9 cellular contexts compared by ENCODE assay signal in genomic region chr10:102134416-102134815, GRCh38. TPM values are rescaled to one million over a fixed set of nuclear protein-coding genes. Genes with fewer than 3 reads are reported as not detected.
DNase-seq lines count a peak whose midpoint lies in the region; ATAC-seq and TF ChIP-seq lines count a peak whose summit lies in the region.
"Had no signal": no experiment of that assay in that cellular context is flagged by ENCODE, and none has a peak within 500 bp of the region (broad histone marks: within the 10 kb centered on the region; RNA-seq: fewer than 3 reads in every experiment).

No MANE protein-coding gene starts in this region.

- DNase-seq in dorsolateral prefrontal cortex (no peak), natural killer cell (no peak), mesenteric fat pad (ENCODE audit: low spot score) (no peak), DMS153 (lab: John Stamatoyannopoulos, UW) (no peak), NOMO-1 (lab: John Stamatoyannopoulos, UW; ENCODE audit: unreplicated experiment in 2 of 2) (no peak)
- DNase-seq: small intestine had no signal

- peak overlapping the region; percentile 98 for H3K4me3 Mint-ChIP-seq in natural killer cell

- peaks cover 33 to 37% of the 10 kb centered on the region in 2 donors for H3K4me1 Mint-ChIP-seq in natural killer cell

- H3K27me3 ChIP-seq in BLaER1 (no peaks in the 10 kb centered on the region), Loucy (ENCODE audit: insufficient read depth, low read length, poor library complexity, severe bottlenecking) (no peaks in the 10 kb centered on the region), dorsolateral prefrontal cortex (no peaks in the 10 kb centered on the region)

- H3K9me3 ChIP-seq in BLaER1 (no peaks in the 10 kb centered on the region), Loucy (ENCODE audit: insufficient read depth, low read depth, low read length) (no peaks in the 10 kb centered on the region)

- no peak overlapping the region for H2AFZ ChIP-seq in Loucy (ENCODE audit: low read length)

- H3K27ac ChIP-seq in BLaER1 = peak overlapping the region; percentile 99
- H3K27ac ChIP-seq in dorsolateral prefrontal cortex = no peak overlapping the region

- no peaks in the 10 kb centered on the region for H3K9me2 ChIP-seq in Loucy (replicated peaks; ENCODE audit: low read depth, low read length)

- H3K4me3 ChIP-seq in BLaER1 (peak overlapping the region; percentile 97), Loucy (ENCODE audit: low read length, poor library complexity, severe bottlenecking) (peak overlapping the region; percentile 94), dorsolateral prefrontal cortex (peak overlapping the region in 48 of 59 donors; percentile 3 to 100 (median 92))

- H3K4me2 ChIP-seq in BLaER1 (peak overlapping the region; percentile 90), Loucy (ENCODE audit: low read depth, low read length, poor library complexity, severe bottlenecking) (peak overlapping the region; percentile 94)

- peaks cover 39% of the 10 kb centered on the region for H3K4me1 ChIP-seq in BLaER1
- peaks cover 31% of the 10 kb centered on the region for H3K4me1 ChIP-seq in Loucy (ENCODE audit: insufficient read depth, low read length, poor library complexity, severe bottlenecking)

- no peaks in the 10 kb centered on the region for H3K36me3 Mint-ChIP-seq in natural killer cell

- H3F3A ChIP-seq in Loucy (ENCODE audit: low read depth) = no peaks in the 10 kb centered on the region

- no peak for TF ChIP-seq CTCF in Loucy (conservative IDR thresholded peaks at IDR 0.05; ENCODE audit: low read length)
- no peak for TF ChIP-seq CTCF in dorsolateral prefrontal cortex (IDR thresholded peaks at IDR 0.05 in 54 of 56, conservative IDR thresholded peaks at IDR 0.05 in 2 of 56; ENCODE audit: low read depth in 1 of 56, partially characterized antibody in 56 of 56)
- TF ChIP-seq CTCF in natural killer cell (IDR thresholded peaks at IDR 0.05) = no peak

- H3K36me3 ChIP-seq in BLaER1 (peaks cover 36% of the 10 kb centered on the region), Loucy (ENCODE audit: insufficient read depth, low read length) (peaks cover 18% of the 10 kb centered on the region; the same call in 1 of the 2 replicates)

- H3K79me2 ChIP-seq in Loucy (ENCODE audit: insufficient read depth, low read length) = peaks cover 64% of the 10 kb centered on the region

- peak overlapping the region; percentile 74 to 97 for H3K27ac Mint-ChIP-seq in natural killer cell

- H3K27me3 Mint-ChIP-seq in natural killer cell (ENCODE audit: low read depth in 2 of 2) = no peaks in the 10 kb centered on the region

- H3K9ac ChIP-seq in BLaER1 = peak overlapping the region; percentile 96
- peak overlapping the region; percentile 83 for H3K9ac ChIP-seq in Loucy (ENCODE audit: low read depth, low read length, poor library complexity, severe bottlenecking)

- no peak for ATAC-seq in natural killer cell
- ATAC-seq in HG03342 (IDR thresholded peaks at IDR 0.05; ENCODE audit: unreplicated experiment) = no peak

- peaks cover 57% of the 10 kb centered on the region for H4K20me1 ChIP-seq in BLaER1
- H4K20me1 ChIP-seq in Loucy (ENCODE audit: insufficient read depth, low read length, poor library complexity, severe bottlenecking) = peaks cover 50% of the 10 kb centered on the region

- intact Hi-C loops in dorsolateral prefrontal cortex (cut with DNase I) = loop anchor here in 1 of 2 donors (5.0 kb wide), 2 partner anchors 77 to 317 kb away; partner anchors contain the start of genes ARMH3 and OGA
- intact Hi-C loops in natural killer cell (cut with micrococcal nuclease) = no loop called here

- no peaks in the 10 kb centered on the region for H3K9me3 Mint-ChIP-seq in natural killer cell

RNA-seq across cellular contexts. Expression of gene PPRC1, which starts 1.6 kb away (rescaled TPM):
- total RNA-seq in dorsolateral prefrontal cortex (10 to 100 TPM; 14.6 to 34.0 (median 20.9) TPM), natural killer cell (10 to 100 TPM; 29.1 to 48.0 (median 37.7) TPM), mesenteric fat pad (49.7 TPM)

RNA-seq across cellular contexts. Expression of gene LDB1, which starts 14.2 kb away (rescaled TPM):
- total RNA-seq in dorsolateral prefrontal cortex (100 to 1,000 TPM in 9 of 120 experiments, 10 to 100 TPM in 111; 51.3 to 110 (median 80.0) TPM), natural killer cell (100 to 1,000 TPM; 103 to 109 (median 104) TPM), mesenteric fat pad (33.0 TPM)

RNA-seq across cellular contexts. Expression of gene NOLC1, which starts 17.8 kb away (rescaled TPM):
- total RNA-seq in dorsolateral prefrontal cortex (10 to 100 TPM; 41.2 to 90.6 (median 65.3) TPM), natural killer cell (10 to 100 TPM; 42.6 to 47.5 (median 43.4) TPM), mesenteric fat pad (50.2 TPM)
